Comparison of ENCODE assay signal across 33 cellular contexts in genomic region chr1:233496940-233497456, GRCh38.
"Had no signal": no experiment of that assay in that cellular context is flagged by ENCODE, and none has a peak within 500 bp of the region (broad histone marks: within the 10 kb centered on the region; RNA-seq: fewer than 3 reads in every experiment).

No MANE protein-coding gene starts in this region.

- H3K4me1 ChIP-seq: ascending aorta, breast epithelium, colonic mucosa, esophagus muscularis mucosa, foreskin keratinocyte, gastrocnemius medialis, heart left ventricle had no signal

- H3K27ac ChIP-seq: ascending aorta, breast epithelium, cardiac muscle cell, colonic mucosa, dorsolateral prefrontal cortex, esophagus muscularis mucosa, foreskin keratinocyte, gastrocnemius medialis, heart left ventricle, WERI-Rb-1 had no signal

- H3K27ac Mint-ChIP-seq: activated B cell treated with CpG ODN at 0.5 μM for 24 hours; activated CD4-positive, alpha-beta memory T cell treated with anti-CD3 and anti-CD28 coated beads, Interleukin-2, amount 10 ng/mL, durations not matched to agents 7 days and 5 days; activated CD4-positive, alpha-beta T cell treated with anti-CD3 and anti-CD28 coated beads, Interleukin-2, amount 10 ng/mL, durations not matched to agents 24 days and 14 days; activated naive CD4-positive, alpha-beta T cell treated with anti-CD3 and anti-CD28 coated beads, Interleukin-2, amount 10 ng/mL, durations not matched to agents 7 days and 5 days; activated naive CD4-positive, alpha-beta T cell treated with anti-CD3 and anti-CD28 coated beads, Interleukin-2, amount 50 U/mL, for 72 hours; activated naive CD8-positive, alpha-beta T cell treated with anti-CD3 and anti-CD28 coated beads, Interleukin-2, amount 10 ng/mL, durations not matched to agents 7 days and 5 days; activated T-helper 1 cell treated with anti-CD3 and anti-CD28 coated beads, Interleukin-12 subunit alpha, Interleukin-12 subunit beta, Interleukin-2, Interleukin-4 antibody, amounts not matched to agents 30 ng/mL and 10 ng/mL and 1 ng/mL, durations not matched to agents 14 hours and 24 hours and 36 hours; brain; effector memory CD8-positive, alpha-beta T cell; T-helper 17 cell; T-helper 2 cell treated with Interferon-gamma antibody and Interleukin-4, amounts not matched to agents 5 μg/mL and 100 μg/mL, for 36 hours had no signal

- H3K4me3 ChIP-seq: ascending aorta, breast epithelium, cardiac muscle cell, colonic mucosa, dorsolateral prefrontal cortex, esophagus muscularis mucosa, gastrocnemius medialis, heart left ventricle had no signal

- H3K4me1 Mint-ChIP-seq: activated B cell treated with CpG ODN at 0.5 μM for 24 hours; activated CD4-positive, alpha-beta T cell treated with anti-CD3 and anti-CD28 coated beads, Interleukin-2, amount 10 ng/mL, durations not matched to agents 24 days and 14 days; activated naive CD4-positive, alpha-beta T cell treated with anti-CD3 and anti-CD28 coated beads, Interleukin-2, amount 10 ng/mL, durations not matched to agents 7 days and 5 days; activated naive CD8-positive, alpha-beta T cell treated with anti-CD3 and anti-CD28 coated beads, Interleukin-2, amount 10 ng/mL, durations not matched to agents 7 days and 5 days; brain; T-helper 17 cell had no signal

- H3K36me3 Mint-ChIP-seq: activated naive CD4-positive, alpha-beta T cell treated with anti-CD3 and anti-CD28 coated beads, Interleukin-2, amount 10 ng/mL, durations not matched to agents 7 days and 5 days; activated naive CD4-positive, alpha-beta T cell treated with anti-CD3 and anti-CD28 coated beads, Interleukin-2, amount 50 U/mL, for 72 hours; activated naive CD8-positive, alpha-beta T cell treated with anti-CD3 and anti-CD28 coated beads, Interleukin-2, amount 10 ng/mL, durations not matched to agents 7 days and 5 days; brain had no signal

- H3K9me3 ChIP-seq: ascending aorta, breast epithelium, colonic mucosa, esophagus muscularis mucosa, gastrocnemius medialis, heart left ventricle had no signal

- ATAC-seq: effector memory CD8-positive, alpha-beta T cell; foreskin keratinocyte; gastrocnemius medialis; heart left ventricle; T-helper 17 cell had no signal

- H3K27me3 ChIP-seq: ascending aorta, cardiac muscle cell, colonic mucosa, esophagus muscularis mucosa, gastrocnemius medialis had no signal

- H3K27me3 Mint-ChIP-seq: activated B cell treated with CpG ODN at 0.5 μM for 24 hours had no signal

- DNase-seq: activated B cell treated with CpG ODN at 0.5 μM for 24 hours; activated CD4-positive, alpha-beta memory T cell treated with anti-CD3 and anti-CD28 coated beads, Interleukin-2, amount 10 ng/mL, durations not matched to agents 7 days and 5 days; activated CD4-positive, alpha-beta T cell treated with anti-CD3 and anti-CD28 coated beads, Interleukin-2, amount 10 ng/mL, durations not matched to agents 24 days and 14 days; activated CD4-positive, alpha-beta T cell treated with anti-CD3 and anti-CD28 coated beads, Interleukin-2, amount 50 U/mL, for 4 hours; activated CD8-positive, alpha-beta memory T cell treated with anti-CD3 and anti-CD28 coated beads, Interleukin-2, amount 50 U/mL, for 48 hours; activated gamma-delta T cell; activated naive CD4-positive, alpha-beta T cell; activated naive CD4-positive, alpha-beta T cell treated with anti-CD3 and anti-CD28 coated beads, Interleukin-2, amount 10 ng/mL, durations not matched to agents 7 days and 5 days; activated naive CD8-positive, alpha-beta T cell treated with anti-CD3 and anti-CD28 coated beads, Interleukin-2, amount 10 ng/mL, durations not matched to agents 7 days and 5 days; activated T-cell treated with anti-CD3 and anti-CD28 coated beads for 4 hours; activated T-cell treated with anti-CD3 and anti-CD28 coated beads, Interleukin-2, amount 50 U/mL, for 48 hours; central memory CD4-positive, alpha-beta T cell; cerebellar nuclear complex; colonic mucosa; dorsolateral prefrontal cortex; effector CD4-positive, alpha-beta T cell; effector memory CD8-positive, alpha-beta T cell; erythroblast; foreskin keratinocyte; gastrocnemius medialis; glutamatergic neuron; heart left ventricle; T-helper 17 cell; T1000; WERI-Rb-1 had no signal

- H3K9me3 Mint-ChIP-seq: activated B cell treated with CpG ODN at 0.5 μM for 24 hours; activated CD4-positive, alpha-beta memory T cell treated with anti-CD3 and anti-CD28 coated beads, Interleukin-2, amount 10 ng/mL, durations not matched to agents 7 days and 5 days; activated CD4-positive, alpha-beta T cell treated with anti-CD3 and anti-CD28 coated beads, Interleukin-2, amount 10 ng/mL, durations not matched to agents 24 days and 14 days; activated naive CD4-positive, alpha-beta T cell treated with anti-CD3 and anti-CD28 coated beads, Interleukin-2, amount 10 ng/mL, durations not matched to agents 7 days and 5 days; activated naive CD8-positive, alpha-beta T cell treated with anti-CD3 and anti-CD28 coated beads, Interleukin-2, amount 10 ng/mL, durations not matched to agents 7 days and 5 days; activated T-helper 1 cell treated with anti-CD3 and anti-CD28 coated beads, Interleukin-12 subunit alpha, Interleukin-12 subunit beta, Interleukin-2, Interleukin-4 antibody, amounts not matched to agents 30 ng/mL and 10 ng/mL and 1 ng/mL, durations not matched to agents 14 hours and 24 hours and 36 hours; effector memory CD8-positive, alpha-beta T cell; T-helper 2 cell treated with Interferon-gamma antibody and Interleukin-4, amounts not matched to agents 5 μg/mL and 100 μg/mL, for 36 hours had no signal

- H3K4me3 Mint-ChIP-seq: activated B cell treated with CpG ODN at 0.5 μM for 24 hours; activated CD4-positive, alpha-beta memory T cell treated with anti-CD3 and anti-CD28 coated beads, Interleukin-2, amount 10 ng/mL, durations not matched to agents 7 days and 5 days; activated CD4-positive, alpha-beta T cell treated with anti-CD3 and anti-CD28 coated beads, Interleukin-2, amount 10 ng/mL, durations not matched to agents 24 days and 14 days; activated naive CD4-positive, alpha-beta T cell treated with anti-CD3 and anti-CD28 coated beads, Interleukin-2, amount 10 ng/mL, durations not matched to agents 7 days and 5 days; activated naive CD8-positive, alpha-beta T cell treated with anti-CD3 and anti-CD28 coated beads, Interleukin-2, amount 10 ng/mL, durations not matched to agents 7 days and 5 days; activated T-helper 1 cell treated with anti-CD3 and anti-CD28 coated beads, Interleukin-12 subunit alpha, Interleukin-12 subunit beta, Interleukin-2, Interleukin-4 antibody, amounts not matched to agents 30 ng/mL and 10 ng/mL and 1 ng/mL, durations not matched to agents 14 hours and 24 hours and 36 hours; brain; effector memory CD8-positive, alpha-beta T cell; T-helper 17 cell; T-helper 2 cell treated with Interferon-gamma antibody and Interleukin-4, amounts not matched to agents 5 μg/mL and 100 μg/mL, for 36 hours had no signal

- H3K36me3 ChIP-seq: ascending aorta, breast epithelium, cardiac muscle cell, colonic mucosa, esophagus muscularis mucosa, gastrocnemius medialis, heart left ventricle, WERI-Rb-1 had no signal
